Comparison of ENCODE assay signal across 23 cellular contexts in genomic region chr6:150236114-150236513, GRCh38.
"Had no signal": no experiment of that assay in that cellular context is flagged by ENCODE, and none has a peak within 500 bp of the region (broad histone marks: within the 10 kb centered on the region; RNA-seq: fewer than 3 reads in every experiment).

No MANE protein-coding gene starts in this region.

- H3K27ac ChIP-seq: ascending aorta, brain microvascular endothelial cell, esophagus squamous epithelium, stomach, suprapubic skin, transverse colon, WERI-Rb-1 had no signal

- ATAC-seq: gastrocnemius medialis; sciatic nerve; SK-N-SH treated with all-trans-retinoic acid at 6 μM for 48 hours; stimulated activated effector memory CD8-positive, alpha-beta T cell treated with anti-CD3 and anti-CD28 coated beads, Interleukin-12 subunit alpha, Interleukin-12 subunit beta, amount 100 ng/mL, for 72 hours had no signal

- H3K27me3 ChIP-seq: ascending aorta, brain microvascular endothelial cell, esophagus squamous epithelium, gastrocnemius medialis, suprapubic skin, transverse colon had no signal

- H3K9me3 ChIP-seq: ascending aorta, esophagus squamous epithelium, gastrocnemius medialis, stomach, suprapubic skin, transverse colon had no signal

- H3K4me3 Mint-ChIP-seq: activated naive CD4-positive, alpha-beta T cell treated with anti-CD3 and anti-CD28 coated beads, Interleukin-2, amount 50 U/mL, for 24 hours; natural killer cell treated with Interleukin-12 subunit alpha and Interleukin-12 subunit beta and Interleukin-15 and Interleukin-18, amount 100 ng/mL, for 72 hours; stimulated activated effector memory CD8-positive, alpha-beta T cell treated with anti-CD3 and anti-CD28 coated beads, Interleukin-12 subunit alpha, Interleukin-12 subunit beta, amount 100 ng/mL, for 72 hours had no signal

- DNase-seq: activated CD4-positive, alpha-beta T cell treated with anti-CD3 and anti-CD28 coated beads, Interleukin-2, amount 50 U/mL, for 1 hour; activated CD4-positive, CD25-positive, alpha-beta regulatory T cell treated with anti-CD3 and anti-CD28 coated beads, Interleukin-2, amount 50 U/mL, for 72 hours; activated gamma-delta T cell treated with Interleukin-2 at 50 U/mL for 16 hours; activated T-cell treated with anti-CD3 and anti-CD28 coated beads, Interleukin-2, amount 50 U/mL, for 1 hour; brain microvascular endothelial cell; central memory CD4-positive, alpha-beta T cell; esophagus squamous epithelium; gastrocnemius medialis; islet precursor cell; left cardiac atrium; nucleus accumbens; small intestine; stimulated activated CD4-positive, alpha-beta T cell treated with anti-CD3 and anti-CD28 coated beads, Interleukin-2, amount 100 ng/mL, for 24 hours; stomach; transverse colon; WERI-Rb-1 had no signal

- H3K4me3 ChIP-seq: ascending aorta, esophagus squamous epithelium, gastrocnemius medialis, stomach, suprapubic skin, transverse colon had no signal

- H3K36me3 Mint-ChIP-seq: activated naive CD4-positive, alpha-beta T cell treated with anti-CD3 and anti-CD28 coated beads, Interleukin-2, amount 50 U/mL, for 24 hours; natural killer cell treated with Interleukin-12 subunit alpha and Interleukin-12 subunit beta and Interleukin-15 and Interleukin-18, amount 100 ng/mL, for 72 hours; stimulated activated effector memory CD8-positive, alpha-beta T cell treated with anti-CD3 and anti-CD28 coated beads, Interleukin-12 subunit alpha, Interleukin-12 subunit beta, amount 100 ng/mL, for 72 hours had no signal

- H3K4me1 ChIP-seq: ascending aorta, stomach, transverse colon had no signal

- H3K27ac Mint-ChIP-seq: activated naive CD4-positive, alpha-beta T cell treated with anti-CD3 and anti-CD28 coated beads, Interleukin-2, amount 50 U/mL, for 24 hours; natural killer cell treated with Interleukin-12 subunit alpha and Interleukin-12 subunit beta and Interleukin-15 and Interleukin-18, amount 100 ng/mL, for 72 hours; stimulated activated effector memory CD8-positive, alpha-beta T cell treated with anti-CD3 and anti-CD28 coated beads, Interleukin-12 subunit alpha, Interleukin-12 subunit beta, amount 100 ng/mL, for 72 hours had no signal

- H3K9me3 Mint-ChIP-seq: natural killer cell treated with Interleukin-12 subunit alpha and Interleukin-12 subunit beta and Interleukin-15 and Interleukin-18, amount 100 ng/mL, for 72 hours; stimulated activated effector memory CD8-positive, alpha-beta T cell treated with anti-CD3 and anti-CD28 coated beads, Interleukin-12 subunit alpha, Interleukin-12 subunit beta, amount 100 ng/mL, for 72 hours had no signal

- H3K36me3 ChIP-seq: ascending aorta, brain microvascular endothelial cell, esophagus squamous epithelium, gastrocnemius medialis, stomach, suprapubic skin, transverse colon, WERI-Rb-1 had no signal
